Comparison of ENCODE assay signal across 17 cellular contexts in the genomic region with DNA sequence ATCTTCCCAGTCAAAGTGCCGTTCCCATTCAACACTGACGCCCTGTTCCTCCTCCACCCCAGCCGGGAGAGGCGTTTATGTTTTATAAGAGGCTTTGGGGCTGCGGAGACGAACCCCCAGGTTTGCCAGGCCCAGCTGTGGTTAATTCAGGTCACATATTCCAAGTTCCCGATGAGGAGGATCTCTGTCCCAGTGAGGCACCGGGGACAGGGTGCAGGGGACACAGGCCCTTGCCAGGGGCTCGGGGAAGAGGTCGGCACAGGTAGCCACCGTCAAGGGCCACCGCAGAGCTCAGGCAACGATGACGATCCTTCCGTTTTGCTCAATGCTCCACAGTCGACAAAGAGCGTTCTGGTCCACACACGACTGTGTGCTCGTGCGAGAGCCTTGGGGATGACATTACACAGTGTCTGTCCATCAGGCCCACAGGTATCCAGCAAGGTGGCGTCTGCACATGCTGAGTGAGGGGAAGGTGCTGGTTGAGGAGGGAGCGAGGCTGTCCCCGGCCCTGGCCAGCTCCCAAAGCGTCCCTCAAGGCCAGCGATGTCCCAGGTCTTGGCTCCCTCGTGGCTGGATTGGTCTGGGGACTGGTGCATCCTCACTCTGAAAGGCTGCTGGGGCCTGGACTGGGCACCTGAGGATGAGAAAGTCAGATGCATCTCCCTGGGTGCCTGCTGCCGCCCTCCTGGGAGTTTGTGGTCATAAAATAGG.
DNase-seq lines count a peak whose midpoint lies in the region; ATAC-seq and TF ChIP-seq lines count a peak whose summit lies in the region.
"Had no signal": no experiment of that assay in that cellular context is flagged by ENCODE, and none has a peak within 500 bp of the region (broad histone marks: within the 10 kb centered on the region; RNA-seq: fewer than 3 reads in every experiment).

No MANE protein-coding gene starts in this region.

- ATAC-seq in CD8-positive, alpha-beta T cell: no peak
- ATAC-seq in GM21576 (IDR thresholded peaks at IDR 0.05; ENCODE audit: unreplicated experiment) (no peak), HG03097 (IDR thresholded peaks at IDR 0.05; ENCODE audit: low FRiP score, unreplicated experiment) (no peak)
- ATAC-seq: gastrocnemius medialis had no signal

- no peaks in the 10 kb centered on the region for H3K36me3 Mint-ChIP-seq in CD8-positive, alpha-beta T cell
- H3K36me3 Mint-ChIP-seq in activated T-helper 2 cell treated with anti-CD3 and anti-CD28 coated beads, Interferon-gamma antibody, Interleukin-2, Interleukin-4, amounts not matched to agents 10 μg/mL and 5 μg/mL and 100 μg/mL, durations not matched to agents 14 hours and 24 hours and 36 hours (ENCODE audit: low read depth): no peaks in the 10 kb centered on the region
- no peaks in the 10 kb centered on the region for H3K36me3 Mint-ChIP-seq in neural progenitor cell
- H3K36me3 Mint-ChIP-seq: activated naive CD4-positive, alpha-beta T cell treated with anti-CD3 and anti-CD28 coated beads, Interleukin-2, amount 50 U/mL, for 72 hours had no signal

- H3K36me3 ChIP-seq in BLaER1 treated with 17β-estradiol and CSF1 and Interleukin-3, amounts not matched to agents 10 nM and 100 nM: no peaks in the 10 kb centered on the region
- H3K36me3 ChIP-seq in CD8-positive, alpha-beta T cell (ENCODE audit: insufficient read depth, low read length): no peaks in the 10 kb centered on the region
- H3K36me3 ChIP-seq in neural progenitor cell: no peaks in the 10 kb centered on the region
- H3K36me3 ChIP-seq: gastrocnemius medialis, HAP-1, uterus had no signal

- peaks cover 58% of the 10 kb centered on the region for H3K4me1 Mint-ChIP-seq in CD8-positive, alpha-beta T cell (ENCODE audit: low read depth)
- H3K4me1 Mint-ChIP-seq in activated T-helper 2 cell treated with anti-CD3 and anti-CD28 coated beads, Interferon-gamma antibody, Interleukin-2, Interleukin-4, amounts not matched to agents 10 μg/mL and 5 μg/mL and 100 μg/mL, durations not matched to agents 14 hours and 24 hours and 36 hours (ENCODE audit: low read depth): peaks cover 24% of the 10 kb centered on the region
- H3K4me1 Mint-ChIP-seq in neural progenitor cell: peaks cover 19% of the 10 kb centered on the region

- H3K4me3 Mint-ChIP-seq in CD8-positive, alpha-beta T cell: peak overlapping the region; percentile 46
- no peak overlapping the region for H3K4me3 Mint-ChIP-seq in activated T-helper 2 cell treated with anti-CD3 and anti-CD28 coated beads, Interferon-gamma antibody, Interleukin-2, Interleukin-4, amounts not matched to agents 10 μg/mL and 5 μg/mL and 100 μg/mL, durations not matched to agents 14 hours and 24 hours and 36 hours (ENCODE audit: low read depth)
- H3K4me3 Mint-ChIP-seq in neural progenitor cell: no peak overlapping the region

- H3K27ac Mint-ChIP-seq in CD8-positive, alpha-beta T cell: peak overlapping the region; percentile 92
- H3K27ac Mint-ChIP-seq in activated T-helper 2 cell treated with anti-CD3 and anti-CD28 coated beads, Interferon-gamma antibody, Interleukin-2, Interleukin-4, amounts not matched to agents 10 μg/mL and 5 μg/mL and 100 μg/mL, durations not matched to agents 14 hours and 24 hours and 36 hours: no peak overlapping the region
- H3K27ac Mint-ChIP-seq in neural progenitor cell: peak overlapping the region; percentile 48

- no peaks in the 10 kb centered on the region for H3K79me2 ChIP-seq in neural progenitor cell (ENCODE audit: low read depth)

- intact Hi-C loops in CD8-positive, alpha-beta T cell (cut with DNase I, micrococcal nuclease): no loop called here
- intact Hi-C loops in activated T-helper 2 cell treated with anti-CD3 and anti-CD28 coated beads, Interferon-gamma antibody, Interleukin-2, Interleukin-4, amounts not matched to agents 10 μg/mL and 5 μg/mL and 100 μg/mL, durations not matched to agents 14 hours and 24 hours and 36 hours (cut with micrococcal nuclease): no loop called here

- peak overlapping the region in 3 of 11 experiments; percentile 12 to 47 (median 18); a peak in 4 of 22 replicates for H3K9ac ChIP-seq in BLaER1 treated with 17β-estradiol and CSF1 and Interleukin-3, amounts not matched to agents 10 nM and 100 nM
- H3K9ac ChIP-seq in neural progenitor cell: no peak overlapping the region

- CTCF ChIA-PET in CD8-positive, alpha-beta T cell (lab: Charles Lee): no interaction called here

- H3K4me1 ChIP-seq in BLaER1 treated with 17β-estradiol and CSF1 and Interleukin-3, amounts not matched to agents 10 nM and 100 nM: peaks cover 78 to 100% (median 100%) of the 10 kb centered on the region in 10 experiments
- H3K4me1 ChIP-seq in CD8-positive, alpha-beta T cell (ENCODE audit: insufficient read depth, low read length): peaks cover 69% of the 10 kb centered on the region
- H3K4me1 ChIP-seq in neural progenitor cell: peaks cover 2% of the 10 kb centered on the region
- H3K4me1 ChIP-seq: HAP-1, uterus had no signal

- no peak overlapping the region for H3K4me3 ChIP-seq in BLaER1 treated with 17β-estradiol and CSF1 and Interleukin-3, amounts not matched to agents 10 nM and 100 nM
- H3K4me3 ChIP-seq in CD8-positive, alpha-beta T cell (ENCODE audit: low read depth, low read length): peak overlapping the region; percentile 16
- H3K4me3 ChIP-seq in neural progenitor cell: no peak overlapping the region
- H3K4me3 ChIP-seq: gastrocnemius medialis, HAP-1, uterus had no signal

- peak overlapping the region in 4 of 11 experiments; percentile 78 to 87 (median 83); a peak in 4 of 22 replicates for H3K27ac ChIP-seq in BLaER1 treated with 17β-estradiol and CSF1 and Interleukin-3, amounts not matched to agents 10 nM and 100 nM
- H3K27ac ChIP-seq in CD8-positive, alpha-beta T cell (ENCODE audit: low read depth, low read length): peak overlapping the region; percentile 73
- no peak overlapping the region for H3K27ac ChIP-seq in neural progenitor cell
- H3K27ac ChIP-seq: C4-2B, gastrocnemius medialis, uterus had no signal

- H3F3A ChIP-seq in neural progenitor cell (ENCODE audit: low read depth): no peaks in the 10 kb centered on the region

- no peaks in the 10 kb centered on the region for H3K27me3 Mint-ChIP-seq in CD8-positive, alpha-beta T cell (ENCODE audit: low read depth)
- no peaks in the 10 kb centered on the region for H3K27me3 Mint-ChIP-seq in activated T-helper 2 cell treated with anti-CD3 and anti-CD28 coated beads, Interferon-gamma antibody, Interleukin-2, Interleukin-4, amounts not matched to agents 10 μg/mL and 5 μg/mL and 100 μg/mL, durations not matched to agents 14 hours and 24 hours and 36 hours (ENCODE audit: low read depth)
- peaks cover 3% of the 10 kb centered on the region for H3K27me3 Mint-ChIP-seq in neural progenitor cell (ENCODE audit: insufficient read depth, low read depth)

- peaks cover 8 to 87% (median 17%) of the 10 kb centered on the region in 11 experiments; a peak in 19 of 22 replicates for H3K27me3 ChIP-seq in BLaER1 treated with 17β-estradiol and CSF1 and Interleukin-3, amounts not matched to agents 10 nM and 100 nM
- H3K27me3 ChIP-seq in CD8-positive, alpha-beta T cell (ENCODE audit: insufficient read depth, low read length): no peaks in the 10 kb centered on the region
- H3K27me3 ChIP-seq in neural progenitor cell: no peaks in the 10 kb centered on the region
- H3K27me3 ChIP-seq: uterus had no signal

- TF ChIP-seq CTCF in CD8-positive, alpha-beta T cell (IDR thresholded peaks at IDR 0.05): no peak
- TF ChIP-seq CTCF in neural progenitor cell (IDR thresholded peaks at IDR 0.05): no peak

- POLR2A ChIA-PET in CD8-positive, alpha-beta T cell (lab: Charles Lee): no interaction called here

- no peak overlapping the region for H2AFZ ChIP-seq in neural progenitor cell (replicated peaks)

- peak overlapping the region in 10 of 11 experiments; percentile 61 to 99 (median 96); a peak in 18 of 22 replicates for H3K4me2 ChIP-seq in BLaER1 treated with 17β-estradiol and CSF1 and Interleukin-3, amounts not matched to agents 10 nM and 100 nM
- H3K4me2 ChIP-seq in neural progenitor cell: no peak overlapping the region

- no peaks in the 10 kb centered on the region for H3K9me3 ChIP-seq in BLaER1 treated with 17β-estradiol and CSF1 and Interleukin-3, amounts not matched to agents 10 nM and 100 nM (replicated peaks in 1 of 11)
- H3K9me3 ChIP-seq in CD8-positive, alpha-beta T cell (ENCODE audit: low read length): no peaks in the 10 kb centered on the region
- H3K9me3 ChIP-seq in neural progenitor cell (ENCODE audit: low read depth): no peaks in the 10 kb centered on the region
- H3K9me3 ChIP-seq: gastrocnemius medialis, HAP-1, uterus had no signal

- peaks cover 0 to 33% (median 13%) of the 10 kb centered on the region in 11 experiments; a peak in 10 of 22 replicates for H4K20me1 ChIP-seq in BLaER1 treated with 17β-estradiol and CSF1 and Interleukin-3, amounts not matched to agents 10 nM and 100 nM
- no peaks in the 10 kb centered on the region for H4K20me1 ChIP-seq in neural progenitor cell (ENCODE audit: low read depth)

- peak in 2 of 7 experiments; percentile 9 to 48 for DNase-seq in CD8-positive, alpha-beta T cell
- peak; percentile 5 for DNase-seq in activated T-helper 2 cell treated with anti-CD3 and anti-CD28 coated beads, Interferon-gamma antibody, Interleukin-2, Interleukin-4, amounts not matched to agents 10 μg/mL and 5 μg/mL and 100 μg/mL, durations not matched to agents 14 hours and 24 hours and 36 hours (ENCODE audit: low spot score)
- DNase-seq in neural progenitor cell (ENCODE audit: low spot score) (no peak), foreskin melanocyte (no peak)
- DNase-seq: IMR-90; NCI-H2171 treated with DMSO at 0.1 percent for 48 hours; nucleus accumbens; SIG-M5; stimulated activated CD4-positive, alpha-beta T cell treated with anti-CD3 and anti-CD28 coated beads, Interleukin-4, amount 100 ng/mL, for 4 hours had no signal

- no peaks in the 10 kb centered on the region for H3K9me3 Mint-ChIP-seq in CD8-positive, alpha-beta T cell
- H3K9me3 Mint-ChIP-seq in activated T-helper 2 cell treated with anti-CD3 and anti-CD28 coated beads, Interferon-gamma antibody, Interleukin-2, Interleukin-4, amounts not matched to agents 10 μg/mL and 5 μg/mL and 100 μg/mL, durations not matched to agents 14 hours and 24 hours and 36 hours: no peaks in the 10 kb centered on the region
- no peaks in the 10 kb centered on the region for H3K9me3 Mint-ChIP-seq in neural progenitor cell
- H3K9me3 Mint-ChIP-seq: activated naive CD4-positive, alpha-beta T cell treated with anti-CD3 and anti-CD28 coated beads, Interleukin-2, amount 50 U/mL, for 72 hours had no signal
